Comparison of ENCODE assay signal across 1 cellular context in the genomic region with DNA sequence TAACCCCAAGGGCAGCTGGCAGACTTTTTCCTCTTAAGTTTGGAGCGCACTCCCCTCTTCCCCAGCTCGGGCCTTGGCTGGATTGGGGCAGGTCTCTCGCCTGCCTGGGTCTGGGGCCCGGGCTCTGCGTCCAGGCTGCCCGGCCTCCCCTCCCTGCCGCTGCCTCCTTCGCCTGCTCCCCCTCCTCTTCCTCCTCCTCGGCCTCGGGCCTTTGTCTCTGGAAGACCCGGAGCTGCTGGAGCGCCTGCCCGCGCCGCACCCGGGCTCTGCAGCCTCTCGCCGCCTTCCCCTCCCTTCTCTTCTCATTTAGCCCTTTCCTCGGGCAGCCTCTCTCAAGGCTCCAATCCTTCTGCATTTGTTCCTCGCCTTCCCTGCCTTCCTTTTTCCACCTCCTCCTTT.
TF ChIP-seq lines count a peak whose summit lies in the region.

No MANE protein-coding gene starts in this region.

TF ChIP-seq in GM23338, 12 proteins besides CTCF, POLR2A, EP300 and RAD21 (continued from another document):
- TF ChIP-seq, protein P1, sequence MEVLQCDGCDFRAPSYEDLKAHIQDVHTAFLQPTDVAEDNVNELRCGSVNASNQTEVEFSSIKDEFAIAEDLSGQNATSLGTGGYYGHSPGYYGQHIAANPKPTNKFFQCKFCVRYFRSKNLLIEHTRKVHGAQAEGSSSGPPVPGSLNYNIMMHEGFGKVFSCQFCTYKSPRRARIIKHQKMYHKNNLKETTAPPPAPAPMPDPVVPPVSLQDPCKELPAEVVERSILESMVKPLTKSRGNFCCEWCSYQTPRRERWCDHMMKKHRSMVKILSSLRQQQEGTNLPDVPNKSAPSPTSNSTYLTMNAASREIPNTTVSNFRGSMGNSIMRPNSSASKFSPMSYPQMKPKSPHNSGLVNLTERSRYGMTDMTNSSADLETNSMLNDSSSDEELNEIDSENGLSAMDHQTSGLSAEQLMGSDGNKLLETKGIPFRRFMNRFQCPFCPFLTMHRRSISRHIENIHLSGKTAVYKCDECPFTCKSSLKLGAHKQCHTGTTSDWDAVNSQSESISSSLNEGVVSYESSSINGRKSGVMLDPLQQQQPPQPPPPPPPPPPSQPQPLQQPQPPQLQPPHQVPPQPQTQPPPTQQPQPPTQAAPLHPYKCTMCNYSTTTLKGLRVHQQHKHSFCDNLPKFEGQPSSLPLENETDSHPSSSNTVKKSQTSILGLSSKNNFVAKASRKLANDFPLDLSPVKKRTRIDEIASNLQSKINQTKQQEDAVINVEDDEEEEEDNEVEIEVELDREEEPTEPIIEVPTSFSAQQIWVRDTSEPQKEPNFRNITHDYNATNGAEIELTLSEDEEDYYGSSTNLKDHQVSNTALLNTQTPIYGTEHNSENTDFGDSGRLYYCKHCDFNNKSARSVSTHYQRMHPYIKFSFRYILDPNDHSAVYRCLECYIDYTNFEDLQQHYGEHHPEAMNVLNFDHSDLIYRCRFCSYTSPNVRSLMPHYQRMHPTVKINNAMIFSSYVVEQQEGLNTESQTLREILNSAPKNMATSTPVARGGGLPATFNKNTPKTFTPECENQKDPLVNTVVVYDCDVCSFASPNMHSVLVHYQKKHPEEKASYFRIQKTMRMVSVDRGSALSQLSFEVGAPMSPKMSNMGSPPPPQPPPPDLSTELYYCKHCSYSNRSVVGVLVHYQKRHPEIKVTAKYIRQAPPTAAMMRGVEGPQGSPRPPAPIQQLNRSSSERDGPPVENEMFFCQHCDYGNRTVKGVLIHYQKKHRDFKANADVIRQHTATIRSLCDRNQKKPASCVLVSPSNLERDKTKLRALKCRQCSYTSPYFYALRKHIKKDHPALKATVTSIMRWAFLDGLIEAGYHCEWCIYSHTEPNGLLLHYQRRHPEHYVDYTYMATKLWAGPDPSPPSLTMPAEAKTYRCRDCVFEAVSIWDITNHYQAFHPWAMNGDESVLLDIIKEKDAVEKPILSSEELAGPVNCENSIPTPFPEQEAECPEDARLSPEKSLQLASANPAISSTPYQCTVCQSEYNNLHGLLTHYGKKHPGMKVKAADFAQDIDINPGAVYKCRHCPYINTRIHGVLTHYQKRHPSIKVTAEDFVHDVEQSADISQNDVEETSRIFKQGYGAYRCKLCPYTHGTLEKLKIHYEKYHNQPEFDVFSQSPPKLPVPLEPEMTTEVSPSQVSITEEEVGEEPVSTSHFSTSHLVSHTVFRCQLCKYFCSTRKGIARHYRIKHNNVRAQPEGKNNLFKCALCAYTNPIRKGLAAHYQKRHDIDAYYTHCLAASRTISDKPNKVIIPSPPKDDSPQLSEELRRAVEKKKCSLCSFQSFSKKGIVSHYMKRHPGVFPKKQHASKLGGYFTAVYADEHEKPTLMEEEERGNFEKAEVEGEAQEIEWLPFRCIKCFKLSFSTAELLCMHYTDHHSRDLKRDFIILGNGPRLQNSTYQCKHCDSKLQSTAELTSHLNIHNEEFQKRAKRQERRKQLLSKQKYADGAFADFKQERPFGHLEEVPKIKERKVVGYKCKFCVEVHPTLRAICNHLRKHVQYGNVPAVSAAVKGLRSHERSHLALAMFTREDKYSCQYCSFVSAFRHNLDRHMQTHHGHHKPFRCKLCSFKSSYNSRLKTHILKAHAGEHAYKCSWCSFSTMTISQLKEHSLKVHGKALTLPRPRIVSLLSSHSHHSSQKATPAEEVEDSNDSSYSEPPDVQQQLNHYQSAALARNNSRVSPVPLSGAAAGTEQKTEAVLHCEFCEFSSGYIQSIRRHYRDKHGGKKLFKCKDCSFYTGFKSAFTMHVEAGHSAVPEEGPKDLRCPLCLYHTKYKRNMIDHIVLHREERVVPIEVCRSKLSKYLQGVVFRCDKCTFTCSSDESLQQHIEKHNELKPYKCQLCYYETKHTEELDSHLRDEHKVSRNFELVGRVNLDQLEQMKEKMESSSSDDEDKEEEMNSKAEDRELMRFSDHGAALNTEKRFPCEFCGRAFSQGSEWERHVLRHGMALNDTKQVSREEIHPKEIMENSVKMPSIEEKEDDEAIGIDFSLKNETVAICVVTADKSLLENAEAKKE (CRISPR knock-in tag; IDR thresholded peaks at IDR 0.05): no peak
- TF ChIP-seq, protein P2, sequence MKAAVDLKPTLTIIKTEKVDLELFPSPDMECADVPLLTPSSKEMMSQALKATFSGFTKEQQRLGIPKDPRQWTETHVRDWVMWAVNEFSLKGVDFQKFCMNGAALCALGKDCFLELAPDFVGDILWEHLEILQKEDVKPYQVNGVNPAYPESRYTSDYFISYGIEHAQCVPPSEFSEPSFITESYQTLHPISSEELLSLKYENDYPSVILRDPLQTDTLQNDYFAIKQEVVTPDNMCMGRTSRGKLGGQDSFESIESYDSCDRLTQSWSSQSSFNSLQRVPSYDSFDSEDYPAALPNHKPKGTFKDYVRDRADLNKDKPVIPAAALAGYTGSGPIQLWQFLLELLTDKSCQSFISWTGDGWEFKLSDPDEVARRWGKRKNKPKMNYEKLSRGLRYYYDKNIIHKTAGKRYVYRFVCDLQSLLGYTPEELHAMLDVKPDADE (IDR thresholded peaks at IDR 0.05): no peak
- no peak for TF ChIP-seq EZH2 (IDR thresholded peaks at IDR 0.05; ENCODE audit: low read depth, unreplicated experiment)
- TF ChIP-seq JUNB (IDR thresholded peaks at IDR 0.05; ENCODE audit: unreplicated experiment): no peak
- TF ChIP-seq NANOG (IDR thresholded peaks at IDR 0.05; ENCODE audit: borderline replicate concordance): no peak
TF ChIP-seq in GM23338: peak in this region for 0.
